Comparison of ENCODE assay signal across 27 cellular contexts in the genomic region with DNA sequence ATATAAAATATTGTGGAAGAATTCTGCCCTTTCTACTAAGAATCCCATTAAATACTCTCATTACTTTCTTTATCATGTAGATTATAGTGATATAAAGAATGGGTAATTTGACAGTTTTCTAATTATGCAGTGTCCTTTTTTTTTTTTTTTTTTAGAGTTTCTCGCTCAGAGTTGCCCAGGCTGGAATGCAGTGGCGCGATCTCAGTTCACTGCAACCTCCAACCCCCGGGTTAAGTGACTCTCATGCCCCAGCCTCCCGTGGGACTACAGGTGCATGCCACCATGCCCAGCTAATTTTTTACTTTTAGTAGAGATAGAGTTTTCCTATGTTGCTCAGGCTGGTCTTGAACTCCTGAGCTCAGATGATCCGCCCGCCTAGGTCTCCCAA.
"Had no signal": no experiment of that assay in that cellular context is flagged by ENCODE, and none has a peak within 500 bp of the region (broad histone marks: within the 10 kb centered on the region; RNA-seq: fewer than 3 reads in every experiment).

No MANE protein-coding gene starts in this region.

- H3K27me3 ChIP-seq: stomach, suprapubic skin, testis, thyroid gland, tibial artery, tibial nerve, transverse colon, upper lobe of left lung, upper lobe of right lung, uterus, vagina had no signal

- H3K36me3 ChIP-seq: stomach, suprapubic skin, thoracic aorta, thyroid gland, tibial artery, tibial nerve, transverse colon, upper lobe of left lung, upper lobe of right lung, uterus, vagina had no signal

- H3K27ac ChIP-seq: stomach, suprapubic skin, testis, thoracic aorta, thyroid gland, tibial artery, tibial nerve, transverse colon, upper lobe of left lung, upper lobe of right lung, uterus, vagina had no signal

- ATAC-seq: stimulated activated effector memory CD8-positive, alpha-beta T cell treated with anti-CD3 and anti-CD28 coated beads, Interleukin-12 subunit alpha, Interleukin-12 subunit beta, amount 100 ng/mL, for 72 hours; stimulated activated memory B cell treated with anti-CD40 and anti-IgM and Interleukin-4, amounts not matched to agents 10 μg/mL and 1 μg/mL and 100 μg/mL, for 72 hours; stimulated activated naive B cell treated with anti-CD40 and anti-IgM and Interleukin-4, amounts not matched to agents 10 μg/mL and 1 μg/mL and 100 μg/mL, for 72 hours; stimulated activated naive CD8-positive, alpha-beta T cell treated with anti-CD3 and anti-CD28 coated beads, Interleukin-15, amount 100 ng/mL, for 72 hours; stimulated activated naive CD8-positive, alpha-beta T cell treated with anti-CD3 and anti-CD28 coated beads, Interleukin-15, Interleukin-2, amounts not matched to agents 100 U/mL and 50 U/mL, for 24 hours; upper lobe of right lung had no signal

- FAIRE-seq: urothelium cell line had no signal

- DNase-seq: stimulated activated CD4-positive, alpha-beta T cell treated with anti-CD3 and anti-CD28 coated beads, Interleukin-2, amount 100 ng/mL, for 48 hours; stimulated activated CD4-positive, alpha-beta T cell treated with anti-CD3 and anti-CD28 coated beads, Interleukin-4, amount 100 ng/mL, for 1 hour; stimulated activated CD4-positive, alpha-beta T cell treated with anti-CD3 and anti-CD28 coated beads, Interleukin-4, amount 100 ng/mL, for 24 hours; stimulated activated CD4-positive, alpha-beta T cell treated with anti-CD3 and anti-CD28 coated beads, Interleukin-4, amount 100 ng/mL, for 4 hours; stimulated activated CD8-positive, alpha-beta memory T cell treated with anti-CD3 and anti-CD28 coated beads, Interleukin-4, amount 100 ng/mL, for 48 hours; stimulated activated naive B cell treated with anti-CD40 and anti-IgM and Interleukin-4, amounts not matched to agents 10 μg/mL and 1 μg/mL and 100 μg/mL, for 72 hours; stimulated activated naive CD4-positive, alpha-beta T cell; stimulated activated naive CD4-positive, alpha-beta T cell treated with Interleukin-2 at 50 U/mL for 16 hours; stimulated activated naive CD8-positive, alpha-beta T cell treated with anti-CD3 and anti-CD28 coated beads, Interleukin-15, amount 100 ng/mL, for 72 hours; stimulated activated naive CD8-positive, alpha-beta T cell treated with anti-CD3 and anti-CD28 coated beads, Interleukin-15, Interleukin-2, amounts not matched to agents 100 U/mL and 50 U/mL, for 24 hours; stomach; substantia nigra; testis; thyroid gland; tibial artery; transverse colon; trophoblast cell; upper lobe of left lung; upper lobe of right lung; uterus had no signal

- H3K4me3 ChIP-seq: stomach, suprapubic skin, testis, thoracic aorta, thyroid gland, tibial artery, tibial nerve, transverse colon, upper lobe of left lung, upper lobe of right lung, uterus, vagina had no signal

- H3K4me1 ChIP-seq: stomach, suprapubic skin, testis, thyroid gland, tibial artery, tibial nerve, transverse colon, upper lobe of left lung, upper lobe of right lung, uterus, vagina had no signal

- H3K9me3 ChIP-seq: stomach, suprapubic skin, testis, thoracic aorta, thyroid gland, tibial artery, tibial nerve, transverse colon, upper lobe of left lung, upper lobe of right lung, uterus, vagina had no signal
